13 cellular contexts compared by ENCODE assay signal in genomic region chr11:125338886-125339811, GRCh38.
A peak's percentile ranks its signal among the peaks of the same experiment; 100 is the strongest.
DNase-seq lines count a peak whose midpoint lies in the region; ATAC-seq, FAIRE-seq and TF ChIP-seq lines count a peak whose summit lies in the region.
"Had no signal": no experiment of that assay in that cellular context is flagged by ENCODE, and none has a peak within 500 bp of the region (broad histone marks: within the 10 kb centered on the region; RNA-seq: fewer than 3 reads in every experiment).

No MANE protein-coding gene starts in this region.

- peaks cover 51 to 70% of the 10 kb centered on the region in 2 experiments for H3K27me3 ChIP-seq in K562 (ENCODE audit: control insufficient read depth in 2 of 2, insufficient read depth in 2 of 2, low read length in 2 of 2)
- H3K27me3 ChIP-seq in sigmoid colon = no peaks in the 10 kb centered on the region

- no peak; the same call in 2 of the 3 replicates for ATAC-seq in K562
- peak; percentile 84 for ATAC-seq in left ventricle myocardium superior
- no peak for ATAC-seq in GM19455 (IDR thresholded peaks at IDR 0.05; ENCODE audit: unreplicated experiment)
- no peak for ATAC-seq in GM21737 (IDR thresholded peaks at IDR 0.05; ENCODE audit: unreplicated experiment)
- ATAC-seq in HG03469 (IDR thresholded peaks at IDR 0.05; ENCODE audit: unreplicated experiment) = no peak
- ATAC-seq: stimulated activated naive CD8-positive, alpha-beta T cell treated with anti-CD3 and anti-CD28 coated beads, Interleukin-15, amount 100 ng/mL, for 72 hours had no signal

- H3K79me2 ChIP-seq in K562 (ENCODE audit: control insufficient read depth, insufficient read depth, low read length) = no peaks in the 10 kb centered on the region

- H3K4me3 ChIP-seq in K562 = no peak overlapping the region
- no peak overlapping the region for H3K4me3 ChIP-seq in sigmoid colon

- TF ChIP-seq POLR2A in K562 (conservative IDR thresholded peaks at IDR 0.05) = no peak
- no peak for TF ChIP-seq POLR2A in sigmoid colon (IDR thresholded peaks at IDR 0.05)

- H3K9me3 ChIP-seq in K562 (replicated peaks; ENCODE audit: control insufficient read depth, insufficient read depth, low read depth, low read length) (no peaks in the 10 kb centered on the region), sigmoid colon (no peaks in the 10 kb centered on the region)

- H3K9ac ChIP-seq in K562 (ENCODE audit: insufficient read depth in 1 of 2, low read depth in 2 of 2, low read length in 2 of 2) = no peak overlapping the region

- TF ChIP-seq CTCF in K562 (IDR thresholded peaks at IDR 0.05 in 2 of 3, conservative IDR thresholded peaks at IDR 0.05 in 1 of 3; ENCODE audit: insufficient read depth in 2 of 3, low read depth in 1 of 3, low read length in 3 of 3) (no peak), sigmoid colon (IDR thresholded peaks at IDR 0.05) (no peak)

- FAIRE-seq in K562 (lab: Jason Lieb, UNC) = no peak

- in situ Hi-C loops in K562 (cut with MboI) = loop anchor here (25.0 kb wide), 1 partner anchor 377 kb away; the partner anchor contains the start of gene CCDC15

- CTCF ChIA-PET in K562 (lab: Yijun Ruan, JAX; ENCODE audit: low intra/inter-chr PET ratio) = no interaction called here

- intact Hi-C loops in K562 (cut with micrococcal nuclease) (no loop called here), left ventricle myocardium superior (cut with micrococcal nuclease) (no loop called here), sigmoid colon (cut with DNase I) (no loop called here)

- BruUV-seq in K562 (replicated peaks; lab: Mats Ljungman, UMichigan) = no TSS peak

- H3K4me2 ChIP-seq in K562 (ENCODE audit: insufficient read depth, low read length) = no peak overlapping the region

- no peak overlapping the region for H2AFZ ChIP-seq in K562 (ENCODE audit: low read depth, low read length)

- no peak for TF ChIP-seq RAD21 in K562 (CRISPR knock-in tag; conservative IDR thresholded peaks at IDR 0.05 in 1 of 2, IDR thresholded peaks at IDR 0.05 in 1 of 2)

- POLR2A ChIA-PET in K562 (lab: Yijun Ruan, JAX) = interaction anchor here (0.6 to 1.4 kb wide), 4 partner anchors 9 to 1181 kb away, joined by 3 to 4 read pairs (median 3); no protein-coding TSS in a partner anchor

- under 1% methylated on average over 17 of the region's 17 CpGs for WGBS in K562 (ENCODE audit: insufficient coverage, low coverage, missing lambda C conversion rate)
- WGBS in sigmoid colon, 2 donors = 66 to 70% methylated on average over 17 of the region's 17 CpGs

- no peaks in the 10 kb centered on the region for H3K4me1 ChIP-seq in K562 (replicated peaks in 1 of 2; ENCODE audit: control insufficient read depth in 2 of 2, insufficient read depth in 2 of 2, low read length in 2 of 2)
- peaks cover 0 to 8% (median 4%) of the 10 kb centered on the region in 4 donors for H3K4me1 ChIP-seq in sigmoid colon

- TF ChIP-seq EP300 in K562 (IDR thresholded peaks at IDR 0.05; ENCODE audit: low read length) (no peak), sigmoid colon (IDR thresholded peaks at IDR 0.05) (no peak)

- DNase-seq in Daoy (ENCODE audit: low read depth) (peak; percentile 18), K562 (ENCODE audit: extremely low read depth in 1 of 4, low spot score in 3 of 4) (no peak), left ventricle myocardium superior (no peak), sigmoid colon (no peak), putamen (ENCODE audit: low spot score) (no peak)
- DNase-seq: activated naive CD4-positive, alpha-beta T cell treated with anti-CD3 and anti-CD28 coated beads, Interleukin-2, amount 10 ng/mL, durations not matched to agents 7 days and 5 days; effector memory CD4-positive, alpha-beta T cell; NCI-H1048; stimulated activated CD4-positive, alpha-beta T cell treated with anti-CD3 and anti-CD28 coated beads, Interleukin-4, amount 100 ng/mL, for 1 hour; stimulated activated naive CD8-positive, alpha-beta T cell treated with anti-CD3 and anti-CD28 coated beads, Interleukin-15, amount 100 ng/mL, for 72 hours had no signal

- no peaks in the 10 kb centered on the region for H3K36me3 ChIP-seq in K562 (ENCODE audit: control insufficient read depth, insufficient read depth, low read length)
- no peaks in the 10 kb centered on the region for H3K36me3 ChIP-seq in sigmoid colon

- no peaks in the 10 kb centered on the region; the same call in none of the 2 replicates for H4K20me1 ChIP-seq in K562 (replicated peaks; ENCODE audit: control insufficient read depth, insufficient read depth, low read length)

- H3K27ac ChIP-seq in K562 (ENCODE audit: extremely low read depth, low read depth, low read length) = no peak overlapping the region
- peak overlapping the region; percentile 50 to 58 (median 56) for H3K27ac ChIP-seq in sigmoid colon

- no peaks in the 10 kb centered on the region for H3K9me1 ChIP-seq in K562 (ENCODE audit: control insufficient read depth, insufficient read depth, low read length)

TF ChIP-seq in K562, 482 proteins besides CTCF, POLR2A, EP300 and RAD21:
- TF ChIP-seq ZNF217 (CRISPR knock-in tag; IDR thresholded peaks at IDR 0.05) = no peak
- TF ChIP-seq CEBPB (tag; IDR thresholded peaks at IDR 0.05) = peak; percentile 36; the same call in 1 of the 2 replicates
- no peak for TF ChIP-seq TBP (optimal IDR thresholded peaks at IDR 0.05; ENCODE audit: low read depth, low read length)
- TF ChIP-seq EGR1 (conservative IDR thresholded peaks at IDR 0.05) = no peak
TF ChIP-seq in K562: peak in this region for 1.
